In genomic region chr12:19689801-19690472, GRCh38 we compare ENCODE assay signal across 22 cellular contexts.
DNase-seq lines count a peak whose midpoint lies in the region; ATAC-seq and TF ChIP-seq lines count a peak whose summit lies in the region.
"Had no signal": no experiment of that assay in that cellular context is flagged by ENCODE, and none has a peak within 500 bp of the region (broad histone marks: within the 10 kb centered on the region; RNA-seq: fewer than 3 reads in every experiment).

No MANE protein-coding gene starts in this region.

- ATAC-seq in GM21390 (IDR thresholded peaks at IDR 0.05; ENCODE audit: unreplicated experiment) (no peak), HG03457 (IDR thresholded peaks at IDR 0.05; ENCODE audit: unreplicated experiment) (no peak)
- ATAC-seq: effector memory CD8-positive, alpha-beta T cell; psoas muscle; stimulated activated naive CD8-positive, alpha-beta T cell treated with anti-CD3 and anti-CD28 coated beads, Interleukin-15, amount 100 ng/mL, for 72 hours had no signal

- H3K4me1 ChIP-seq in effector memory CD4-positive, alpha-beta T cell (ENCODE audit: control insufficient read depth, insufficient read depth, low read length, poor library complexity, severe bottlenecking): no peaks in the 10 kb centered on the region
- H3K4me1 ChIP-seq: psoas muscle had no signal

- TF ChIP-seq CTCF in LNCaP clone FGC (IDR thresholded peaks at IDR 0.05; ENCODE audit: control insufficient read depth, extremely low read depth, insufficient read depth): no peak

- no peak overlapping the region for H3K27ac ChIP-seq in effector memory CD4-positive, alpha-beta T cell (ENCODE audit: insufficient read depth, low read length, poor library complexity, severe bottlenecking)
- H3K27ac ChIP-seq: psoas muscle, VCaP had no signal

- no peak overlapping the region for H3K4me3 ChIP-seq in LNCaP clone FGC (ENCODE audit: low read depth, low read length)
- no peak overlapping the region for H3K4me3 ChIP-seq in effector memory CD4-positive, alpha-beta T cell (ENCODE audit: insufficient read depth, low read depth, low read length, poor library complexity, severe bottlenecking)
- H3K4me3 ChIP-seq: psoas muscle, smooth muscle cell had no signal

- no peaks in the 10 kb centered on the region for H3K9me3 ChIP-seq in effector memory CD4-positive, alpha-beta T cell (ENCODE audit: control insufficient read depth, low read length)
- H3K9me3 ChIP-seq: psoas muscle had no signal

- DNase-seq in DMS79 (lab: John Stamatoyannopoulos, UW): peak; percentile 26
- DNase-seq in LNCaP clone FGC (ENCODE audit: low read depth): peak; percentile 54
- peak; percentile 6 for DNase-seq in RPMI8226
- peak; percentile 77 for DNase-seq in kidney tubule cell (ENCODE audit: low spot score)
- DNase-seq in effector memory CD4-positive, alpha-beta T cell: no peak
- DNase-seq: activated CD4-positive, alpha-beta T cell treated with anti-CD3 and anti-CD28 coated beads, Interleukin-2, amount 50 U/mL, for 1 hour; activated CD8-positive, alpha-beta memory T cell treated with anti-CD3 and anti-CD28 coated beads, Interleukin-2, amount 50 U/mL, for 4 hours; CD4-positive, alpha-beta T cell; effector memory CD8-positive, alpha-beta T cell; HCEC 1CT; Kasumi-1; NCI-H1417 treated with DMSO at 0.1 percent for 48 hours; NCI-H510A; psoas muscle; SHP77 treated with DMSO at 0.1 percent for 48 hours; stimulated activated CD4-positive, alpha-beta T cell treated with anti-CD3 and anti-CD28 coated beads, Interleukin-2, amount 100 ng/mL, for 48 hours; stimulated activated naive CD8-positive, alpha-beta T cell treated with anti-CD3 and anti-CD28 coated beads, Interleukin-15, amount 100 ng/mL, for 72 hours; T-helper 2 cell had no signal

- H3K27me3 ChIP-seq in effector memory CD4-positive, alpha-beta T cell (replicated peaks; ENCODE audit: control insufficient read depth, insufficient read depth, low read length, poor library complexity, severe bottlenecking): no peaks in the 10 kb centered on the region

- no peaks in the 10 kb centered on the region for H3K36me3 ChIP-seq in effector memory CD4-positive, alpha-beta T cell (ENCODE audit: control insufficient read depth, insufficient read depth, low read length)

Comparison
In these comparisons a context has a peak if more than half of its experiments do, and no peak if none do; other contexts are left out.
1. DNase-seq: peak in DMS79 (single experiment), LNCaP clone FGC (single experiment), RPMI8226 (single experiment) and kidney tubule cell (single experiment); none in effector memory CD4-positive, alpha-beta T cell (0 of 3).